ENCODE assay signal across 30 cellular contexts in genomic region chr3:58837863-58838255, GRCh38.
"Had no signal": no experiment of that assay in that cellular context is flagged by ENCODE, and none has a peak within 500 bp of the region (broad histone marks: within the 10 kb centered on the region; RNA-seq: fewer than 3 reads in every experiment).

No MANE protein-coding gene starts in this region.

- H3K36me3 Mint-ChIP-seq: stimulated activated effector memory CD8-positive, alpha-beta T cell treated with anti-CD3 and anti-CD28 coated beads, Interleukin-12 subunit alpha, Interleukin-12 subunit beta, amount 100 ng/mL, for 72 hours had no signal

- H3K4me1 ChIP-seq: esophagus muscularis mucosa, heart right ventricle, left lung, lower lobe of right lung, right lobe of liver, upper lobe of right lung had no signal

- H3K27ac ChIP-seq: esophagus muscularis mucosa, heart right ventricle, left lung, lower lobe of right lung, neutrophil, right lobe of liver, skin epidermis, upper lobe of right lung had no signal

- H3K4me3 ChIP-seq: esophagus muscularis mucosa, heart right ventricle, left lung, lower lobe of right lung, mucosa of descending colon, right lobe of liver, skin epidermis, upper lobe of right lung had no signal

- H3K9me3 Mint-ChIP-seq: activated CD4-positive, alpha-beta memory T cell treated with anti-CD3 and anti-CD28 coated beads, Interleukin-2, amount 10 ng/mL, durations not matched to agents 7 days and 5 days; activated CD4-positive, alpha-beta T cell treated with anti-CD3 and anti-CD28 coated beads, Interleukin-2, amount 10 ng/mL, durations not matched to agents 7 days and 5 days; activated T-cell treated with anti-CD3 and anti-CD28 coated beads, Interleukin-2, amount 50 U/mL, for 24 hours; activated T-helper 17 cell treated with anti-CD3 and anti-CD28 coated beads, Interleukin-2, amount 50 U/mL, for 72 hours; dendritic cell treated with granulocyte-macrophage colony-stimulating factor and Interleukin-4, amounts not matched to agents 40 ng/mL and 50 ng/mL, for 4 days; stimulated activated naive CD8-positive, alpha-beta T cell treated with anti-CD3 and anti-CD28 coated beads, Interleukin-15, Interleukin-2, amounts not matched to agents 100 ng/mL and 50 ng/mL, for 24 hours had no signal

- DNase-seq: activated CD4-positive, alpha-beta memory T cell treated with anti-CD3 and anti-CD28 coated beads, Interleukin-2, amount 10 ng/mL, durations not matched to agents 7 days and 5 days; activated CD4-positive, alpha-beta T cell treated with anti-CD3 and anti-CD28 coated beads for 1 hour; activated CD4-positive, alpha-beta T cell treated with anti-CD3 and anti-CD28 coated beads, Interleukin-2, amount 10 ng/mL, durations not matched to agents 7 days and 5 days; activated CD8-positive, alpha-beta memory T cell treated with anti-CD3 and anti-CD28 coated beads, Interleukin-2, amount 50 U/mL, for 48 hours; activated gamma-delta T cell treated with Interleukin-2 at 50 U/mL for 16 hours; activated naive CD4-positive, alpha-beta T cell treated with anti-CD3 and anti-CD28 coated beads, Interleukin-2, amount 50 U/mL, for 16 hours; activated T-cell treated with anti-CD3 and anti-CD28 coated beads, Interleukin-2, amount 50 U/mL, for 24 hours; amniotic stem cell; central memory CD4-positive, alpha-beta T cell; foreskin melanocyte; heart right ventricle; kidney glomerular epithelial cell; left lung; lower lobe of right lung; mesendoderm; mucosa of descending colon; nephron progenitor cell; right lobe of liver; stimulated activated CD4-positive, alpha-beta T cell treated with anti-CD3 and anti-CD28 coated beads, Interleukin-12 subunit alpha, Interleukin-12 subunit beta, amount 100 ng/mL, for 4 hours; stimulated activated CD4-positive, alpha-beta T cell treated with anti-CD3 and anti-CD28 coated beads, Interleukin-4, amount 100 ng/mL, for 24 hours; T-helper 2 cell; upper lobe of right lung had no signal

- H3K36me3 ChIP-seq: esophagus muscularis mucosa, heart right ventricle, left lung, lower lobe of right lung, neutrophil, right lobe of liver, upper lobe of right lung had no signal

- H3K9me3 ChIP-seq: esophagus muscularis mucosa, heart right ventricle, left lung, lower lobe of right lung, mucosa of descending colon, neutrophil, right lobe of liver, upper lobe of right lung had no signal

- H3K27me3 Mint-ChIP-seq: activated T-cell treated with anti-CD3 and anti-CD28 coated beads, Interleukin-2, amount 50 U/mL, for 24 hours; activated T-helper 17 cell treated with anti-CD3 and anti-CD28 coated beads, Interleukin-2, amount 50 U/mL, for 72 hours; dendritic cell treated with granulocyte-macrophage colony-stimulating factor and Interleukin-4, amounts not matched to agents 40 ng/mL and 50 ng/mL, for 4 days; stimulated activated naive CD8-positive, alpha-beta T cell treated with anti-CD3 and anti-CD28 coated beads, Interleukin-15, Interleukin-2, amounts not matched to agents 100 ng/mL and 50 ng/mL, for 24 hours had no signal

- H3K4me3 Mint-ChIP-seq: activated CD4-positive, alpha-beta memory T cell treated with anti-CD3 and anti-CD28 coated beads, Interleukin-2, amount 10 ng/mL, durations not matched to agents 7 days and 5 days; activated CD4-positive, alpha-beta T cell treated with anti-CD3 and anti-CD28 coated beads, Interleukin-2, amount 10 ng/mL, durations not matched to agents 7 days and 5 days; activated T-cell treated with anti-CD3 and anti-CD28 coated beads, Interleukin-2, amount 50 U/mL, for 24 hours; activated T-helper 17 cell treated with anti-CD3 and anti-CD28 coated beads, Interleukin-2, amount 50 U/mL, for 72 hours; dendritic cell treated with granulocyte-macrophage colony-stimulating factor and Interleukin-4, amounts not matched to agents 40 ng/mL and 50 ng/mL, for 4 days; nephron progenitor cell; stimulated activated effector memory CD8-positive, alpha-beta T cell treated with anti-CD3 and anti-CD28 coated beads, Interleukin-12 subunit alpha, Interleukin-12 subunit beta, amount 100 ng/mL, for 72 hours; stimulated activated naive CD8-positive, alpha-beta T cell treated with anti-CD3 and anti-CD28 coated beads, Interleukin-15, Interleukin-2, amounts not matched to agents 100 ng/mL and 50 ng/mL, for 24 hours; WTC11 had no signal

- H3K27ac Mint-ChIP-seq: activated CD4-positive, alpha-beta memory T cell treated with anti-CD3 and anti-CD28 coated beads, Interleukin-2, amount 10 ng/mL, durations not matched to agents 7 days and 5 days; activated CD4-positive, alpha-beta T cell treated with anti-CD3 and anti-CD28 coated beads, Interleukin-2, amount 10 ng/mL, durations not matched to agents 7 days and 5 days; activated T-cell treated with anti-CD3 and anti-CD28 coated beads, Interleukin-2, amount 50 U/mL, for 24 hours; activated T-helper 17 cell treated with anti-CD3 and anti-CD28 coated beads, Interleukin-2, amount 50 U/mL, for 72 hours; dendritic cell treated with granulocyte-macrophage colony-stimulating factor and Interleukin-4, amounts not matched to agents 40 ng/mL and 50 ng/mL, for 4 days; nephron progenitor cell; stimulated activated effector memory CD8-positive, alpha-beta T cell treated with anti-CD3 and anti-CD28 coated beads, Interleukin-12 subunit alpha, Interleukin-12 subunit beta, amount 100 ng/mL, for 72 hours; stimulated activated naive CD8-positive, alpha-beta T cell treated with anti-CD3 and anti-CD28 coated beads, Interleukin-15, Interleukin-2, amounts not matched to agents 100 ng/mL and 50 ng/mL, for 24 hours; WTC11 had no signal

- H3K27me3 ChIP-seq: esophagus muscularis mucosa, heart right ventricle, left lung, neutrophil, right lobe of liver, upper lobe of right lung had no signal

- H3K4me1 Mint-ChIP-seq: activated CD4-positive, alpha-beta memory T cell treated with anti-CD3 and anti-CD28 coated beads, Interleukin-2, amount 10 ng/mL, durations not matched to agents 7 days and 5 days; activated CD4-positive, alpha-beta T cell treated with anti-CD3 and anti-CD28 coated beads, Interleukin-2, amount 10 ng/mL, durations not matched to agents 7 days and 5 days; activated T-helper 17 cell treated with anti-CD3 and anti-CD28 coated beads, Interleukin-2, amount 50 U/mL, for 72 hours; stimulated activated effector memory CD8-positive, alpha-beta T cell treated with anti-CD3 and anti-CD28 coated beads, Interleukin-12 subunit alpha, Interleukin-12 subunit beta, amount 100 ng/mL, for 72 hours had no signal
